In genomic region chr1:164320780-164321683, GRCh38 we compare ENCODE assay signal across 9 cellular contexts.
DNase-seq lines count a peak whose midpoint lies in the region; ATAC-seq, FAIRE-seq and TF ChIP-seq lines count a peak whose summit lies in the region.
"Had no signal": no experiment of that assay in that cellular context is flagged by ENCODE, and none has a peak within 500 bp of the region (broad histone marks: within the 10 kb centered on the region; RNA-seq: fewer than 3 reads in every experiment).

No MANE protein-coding gene starts in this region.

- no peak overlapping the region for H3K56ac ChIP-seq in IMR-90 (ENCODE audit: extremely low read depth, insufficient read depth, low read length)

- H4K91ac ChIP-seq in IMR-90 (ENCODE audit: insufficient read depth, low read depth, low read length), result no peak overlapping the region

- no peaks in the 10 kb centered on the region for H3K36me3 Mint-ChIP-seq in effector memory CD8-positive, alpha-beta T cell (ENCODE audit: insufficient read depth)

- no TSS peak for BruUV-seq in IMR-90 (replicated peaks; lab: Mats Ljungman, UMichigan)

- no peaks in the 10 kb centered on the region for H3K9me3 ChIP-seq in IMR-90 (ENCODE audit: control insufficient read depth, insufficient read depth, low read length)
- no peaks in the 10 kb centered on the region for H3K9me3 ChIP-seq in spleen

- ATAC-seq in IMR-90 (ENCODE audit: low read depth) (peak; percentile 32), HG02852 (IDR thresholded peaks at IDR 0.05; ENCODE audit: unreplicated experiment) (no peak)
- ATAC-seq in effector memory CD8-positive, alpha-beta T cell (replicated peaks), result no peak

- DNase-seq in IMR-90 (no peak), bronchial epithelial cell (ENCODE audit: low read depth) (peak; percentile 5), inferior parietal cortex (ENCODE audit: extremely low spot score) (peak; percentile 45), spleen (no peak), NCI-H2171 treated with DMSO at 0.1 percent for 48 hours (lab: John Stamatoyannopoulos, UW) (no peak)
- no peak for DNase-seq in stimulated activated CD8-positive, alpha-beta memory T cell treated with anti-CD3 and anti-CD28 coated beads, Interleukin-4, amount 100 ng/mL, for 48 hours
- DNase-seq in effector memory CD8-positive, alpha-beta T cell, result no peak

- no peak overlapping the region for H2BK20ac ChIP-seq in IMR-90 (ENCODE audit: low read depth, low read length)

- TF ChIP-seq CTCF in IMR-90 (conservative IDR thresholded peaks at IDR 0.05; ENCODE audit: low read depth, low read length), result no peak
- TF ChIP-seq CTCF in bronchial epithelial cell (IDR thresholded peaks at IDR 0.05; ENCODE audit: insufficient read depth, low read length, severe bottlenecking), result no peak
- TF ChIP-seq CTCF in spleen (IDR thresholded peaks at IDR 0.05 in 8 of 11, conservative IDR thresholded peaks at IDR 0.05 in 3 of 11), result no peak

- no peak overlapping the region for H3K18ac ChIP-seq in IMR-90 (ENCODE audit: low read depth, low read length)

- H3K27me3 ChIP-seq in IMR-90 (ENCODE audit: control insufficient read depth, insufficient read depth, low read length) (peaks cover 4% of the 10 kb centered on the region; the same call in 1 of the 2 replicates), bronchial epithelial cell (ENCODE audit: control insufficient read depth, insufficient read depth, low read length) (peaks cover 1% of the 10 kb centered on the region), spleen (replicated peaks in 1 of 7) (peaks cover 0 to 34% (median 8%) of the 10 kb centered on the region in 7 donors)

- no peak for TF ChIP-seq POLR2A in IMR-90 (IDR thresholded peaks at IDR 0.05; ENCODE audit: low read depth, low read length)
- TF ChIP-seq POLR2A in spleen (IDR thresholded peaks at IDR 0.05), result no peak

- H3K27ac ChIP-seq in IMR-90 (ENCODE audit: insufficient read depth, low read length) (no peak overlapping the region), spleen (no peak overlapping the region)
- H3K27ac ChIP-seq: SK-N-MC had no signal

- no peak overlapping the region for H3K9ac ChIP-seq in IMR-90 (ENCODE audit: low read depth, low read length)

- no peak overlapping the region for H3K14ac ChIP-seq in IMR-90 (replicated peaks; ENCODE audit: low read depth, low read length)

- no peak for TF ChIP-seq RAD21 in IMR-90 (IDR thresholded peaks at IDR 0.05; ENCODE audit: low read length)

- peak overlapping the region; percentile 7; the same call in 1 of the 2 replicates for H3K4me2 ChIP-seq in IMR-90 (ENCODE audit: low read depth, low read length)

- no peaks in the 10 kb centered on the region for H3K79me1 ChIP-seq in IMR-90 (ENCODE audit: low read depth in 1 of 2, low read length in 2 of 2)

- H2BK120ac ChIP-seq in IMR-90 (ENCODE audit: low read depth, low read length), result no peak overlapping the region

- dilution Hi-C loops in IMR-90 (cut with HindIII; ENCODE audit: low sequenced_read_pairs, unreplicated experiment), result no loop called here

- H3K27me3 Mint-ChIP-seq in effector memory CD8-positive, alpha-beta T cell, result peaks cover 9 to 11% of the 10 kb centered on the region in 2 donors

- H3K36me3 ChIP-seq in IMR-90 (ENCODE audit: control insufficient read depth, insufficient read depth, low read length) (no peaks in the 10 kb centered on the region), bronchial epithelial cell (ENCODE audit: control insufficient read depth, insufficient read depth, low read length) (no peaks in the 10 kb centered on the region), spleen (no peaks in the 10 kb centered on the region)

- POLR2A ChIA-PET in IMR-90 (lab: Charles Lee; ENCODE audit: unreplicated experiment), result no interaction called here

- no peak overlapping the region for H2AK5ac ChIP-seq in IMR-90 (ENCODE audit: low read depth, low read length)

- no peak overlapping the region for H3K4me3 Mint-ChIP-seq in effector memory CD8-positive, alpha-beta T cell

- in situ Hi-C loops in IMR-90 (cut with MboI; ENCODE audit: low sequenced_read_pairs), result no loop called here

- intact Hi-C loops in IMR-90 (cut with micrococcal nuclease) (no loop called here), spleen (cut with DNase I; ENCODE audit: low total_unique reads) (no loop called here)

- H3K4me3 ChIP-seq in IMR-90 (ENCODE audit: insufficient read depth, low read depth, low read length) (0 out of 2 replicates have a peak overlapping the region, but pooled peaks have one; percentile 10), bronchial epithelial cell (ENCODE audit: low read depth, low read length) (peak overlapping the region; percentile 21), spleen (peak overlapping the region in 7 of 8 donors; percentile 8 to 61 (median 25))
- H3K4me3 ChIP-seq: SK-N-MC had no signal

- H3K23ac ChIP-seq in IMR-90 (ENCODE audit: low read depth, low read length), result no peak overlapping the region

- FAIRE-seq in bronchial epithelial cell (lab: Jason Lieb, UNC), result no peak

- H4K5ac ChIP-seq in IMR-90 (ENCODE audit: low read depth, low read length), result no peak overlapping the region

- no peak overlapping the region for H2BK5ac ChIP-seq in IMR-90 (ENCODE audit: low read depth, low read length, poor library complexity, severe bottlenecking)

- H4K8ac ChIP-seq in IMR-90 (ENCODE audit: low read depth in 2 of 2, low read length in 2 of 2), result no peak overlapping the region

- no peak overlapping the region for H3K4ac ChIP-seq in IMR-90 (ENCODE audit: low read depth, low read length)

- H4K20me1 ChIP-seq in IMR-90 (ENCODE audit: insufficient read depth, low read length), result no peaks in the 10 kb centered on the region

- no peak overlapping the region for H3K27ac Mint-ChIP-seq in effector memory CD8-positive, alpha-beta T cell

- H3K9me1 ChIP-seq in IMR-90 (ENCODE audit: insufficient read depth, low read length), result no peaks in the 10 kb centered on the region

- H3K9me3 Mint-ChIP-seq in effector memory CD8-positive, alpha-beta T cell, result peaks cover 0 to 3% of the 10 kb centered on the region in 2 donors

- H3K4me1 ChIP-seq in IMR-90 (ENCODE audit: control insufficient read depth, insufficient read depth, low read length) (no peaks in the 10 kb centered on the region), spleen (no peaks in the 10 kb centered on the region)

- WGBS in IMR-90 (ENCODE audit: extremely low coverage in 2 of 2, insufficient read length in 1 of 2), 2 experiments, result 13% methylated on average over 8 of the region's 55 CpGs; no CpG with 5 or more reads in 1 of the 2 experiments
- 7 to 12% (median 11%) methylated on average over 35 to 55 of the region's 55 CpGs for WGBS in spleen, 5 donors

- H2BK15ac ChIP-seq in IMR-90 (ENCODE audit: low read depth, low read length), result no peak overlapping the region

- CTCF ChIA-PET in IMR-90 (lab: Yijun Ruan, JAX), result no interaction called here

- no peaks in the 10 kb centered on the region for H3K4me1 Mint-ChIP-seq in effector memory CD8-positive, alpha-beta T cell (ENCODE audit: low read depth in 2 of 2)

- H2AK9ac ChIP-seq in IMR-90 (replicated peaks; ENCODE audit: low read depth, low read length, poor library complexity), result no peak overlapping the region

- peak overlapping the region; percentile 23 for H2AFZ ChIP-seq in IMR-90 (replicated peaks; ENCODE audit: low read length, poor library complexity)

TF ChIP-seq in IMR-90, 13 proteins besides CTCF, POLR2A, EP300 and RAD21:
- TF ChIP-seq SMC3 (IDR thresholded peaks at IDR 0.05; ENCODE audit: low read depth, low read length), result no peak
- no peak for TF ChIP-seq USF2 (IDR thresholded peaks at IDR 0.05; ENCODE audit: low read depth, low read length)
- no peak for TF ChIP-seq MAZ (IDR thresholded peaks at IDR 0.05; ENCODE audit: borderline replicate concordance, low read depth, low read length)
- TF ChIP-seq RCOR1 (IDR thresholded peaks at IDR 0.05; ENCODE audit: insufficient replicate concordance, low read length), result no peak
- TF ChIP-seq MXI1 (IDR thresholded peaks at IDR 0.05; ENCODE audit: borderline replicate concordance, low read depth, low read length), result no peak
- TF ChIP-seq CEBPB (IDR thresholded peaks at IDR 0.05; ENCODE audit: low read depth, low read length), result no peak
- TF ChIP-seq NFE2L2 (IDR thresholded peaks at IDR 0.05; ENCODE audit: low read depth, low read length), result no peak
- TF ChIP-seq MAFK (IDR thresholded peaks at IDR 0.05; ENCODE audit: low read depth, low read length), result no peak
- no peak for TF ChIP-seq FOS (IDR thresholded peaks at IDR 0.05; ENCODE audit: low read depth, low read length)
- TF ChIP-seq CHD1 (IDR thresholded peaks at IDR 0.05; ENCODE audit: low read depth, low read length), result no peak
- TF ChIP-seq BHLHE40 (IDR thresholded peaks at IDR 0.05; ENCODE audit: low read depth, low read length), result no peak
- no peak for TF ChIP-seq ELK1 (IDR thresholded peaks at IDR 0.05; ENCODE audit: borderline replicate concordance, low read depth, low read length)
- no peak for TF ChIP-seq RFX5 (IDR thresholded peaks at IDR 0.05; ENCODE audit: low read depth, low read length)

Comparison
In these comparisons a context has a peak if more than half of its experiments do, and no peak if none do; other contexts are left out.
1. DNase-seq: peak in bronchial epithelial cell (single experiment) and inferior parietal cortex (single experiment); none in IMR-90 (single experiment), spleen (single experiment), stimulated activated CD8-positive, alpha-beta memory T cell treated with anti-CD3 and anti-CD28 coated beads, Interleukin-4, amount 100 ng/mL, for 48 hours (single experiment), effector memory CD8-positive, alpha-beta T cell (0 of 3) and NCI-H2171 treated with DMSO at 0.1 percent for 48 hours (single experiment).
2. Peak in every context shown above with its lines, with median percentiles within 50 percentile points of each other: H3K4me3 ChIP-seq.